34 cellular contexts compared by ENCODE assay signal in genomic region chr3:24566927-24567326, GRCh38.
"Had no signal": no experiment of that assay in that cellular context is flagged by ENCODE, and none has a peak within 500 bp of the region (broad histone marks: within the 10 kb centered on the region; RNA-seq: fewer than 3 reads in every experiment).

No MANE protein-coding gene starts in this region.

- H3K36me3 Mint-ChIP-seq: activated CD4-positive, alpha-beta memory T cell treated with anti-CD3 and anti-CD28 coated beads for 36 hours; activated CD8-positive, alpha-beta memory T cell treated with anti-CD3 and anti-CD28 coated beads, Interleukin-2, amount 10 ng/mL, durations not matched to agents 7 days and 5 days; activated naive CD4-positive, alpha-beta T cell treated with anti-CD3 and anti-CD28 coated beads, Interleukin-2, amount 50 U/mL, for 24 hours; activated naive CD8-positive, alpha-beta T cell treated with anti-CD3 and anti-CD28 coated beads for 36 hours had no signal

- H3K9me3 ChIP-seq: gastroesophageal sphincter had no signal

- H3K4me1 Mint-ChIP-seq: activated CD4-positive, alpha-beta T cell treated with anti-CD3 and anti-CD28 coated beads for 36 hours; activated CD4-positive, alpha-beta T cell treated with anti-CD3 and anti-CD28 coated beads, Interleukin-2, amount 10 ng/mL, durations not matched to agents 24 days and 14 days; activated CD8-positive, alpha-beta memory T cell treated with anti-CD3 and anti-CD28 coated beads, Interleukin-2, amount 10 ng/mL, durations not matched to agents 7 days and 5 days; activated naive CD4-positive, alpha-beta T cell treated with anti-CD3 and anti-CD28 coated beads, Interleukin-2, amount 50 U/mL, for 24 hours; activated naive CD8-positive, alpha-beta T cell treated with anti-CD3 and anti-CD28 coated beads for 36 hours; activated naive CD8-positive, alpha-beta T cell treated with anti-CD3 and anti-CD28 coated beads, Interleukin-2, amount 50 U/mL, for 24 hours had no signal

- H3K27ac Mint-ChIP-seq: activated CD4-positive, alpha-beta memory T cell treated with anti-CD3 and anti-CD28 coated beads for 36 hours; activated CD4-positive, alpha-beta T cell treated with anti-CD3 and anti-CD28 coated beads for 36 hours; activated CD4-positive, alpha-beta T cell treated with anti-CD3 and anti-CD28 coated beads, Interleukin-2, amount 10 ng/mL, durations not matched to agents 24 days and 14 days; activated CD8-positive, alpha-beta memory T cell treated with anti-CD3 and anti-CD28 coated beads, Interleukin-2, amount 10 ng/mL, durations not matched to agents 7 days and 5 days; activated CD8-positive, alpha-beta T cell treated with anti-CD3 and anti-CD28 coated beads, Interleukin-2, amount 10 ng/mL, durations not matched to agents 7 days and 5 days; activated naive CD4-positive, alpha-beta T cell treated with anti-CD3 and anti-CD28 coated beads for 36 hours; activated naive CD4-positive, alpha-beta T cell treated with anti-CD3 and anti-CD28 coated beads, Interleukin-2, amount 50 U/mL, for 24 hours; activated naive CD8-positive, alpha-beta T cell treated with anti-CD3 and anti-CD28 coated beads for 36 hours; activated naive CD8-positive, alpha-beta T cell treated with anti-CD3 and anti-CD28 coated beads, Interleukin-2, amount 50 U/mL, for 24 hours; activated T-helper 1 cell treated with anti-CD3 and anti-CD28 coated beads, Interleukin-12 subunit alpha, Interleukin-12 subunit beta, Interleukin-2, Interleukin-4 antibody, amounts not matched to agents 30 ng/mL and 10 ng/mL and 1 ng/mL, durations not matched to agents 14 hours and 24 hours and 36 hours; activated T-helper 2 cell treated with anti-CD3 and anti-CD28 coated beads, Interferon-gamma antibody, Interleukin-2, Interleukin-4, amounts not matched to agents 10 μg/mL and 5 μg/mL and 100 μg/mL, durations not matched to agents 14 hours and 24 hours and 36 hours; effector memory CD8-positive, alpha-beta T cell had no signal

- H3K27me3 ChIP-seq: adrenal gland, body of pancreas, cardiac muscle cell, esophagus squamous epithelium, gastroesophageal sphincter had no signal

- H3K27me3 Mint-ChIP-seq: activated CD4-positive, alpha-beta T cell treated with anti-CD3 and anti-CD28 coated beads for 36 hours; activated CD4-positive, alpha-beta T cell treated with anti-CD3 and anti-CD28 coated beads, Interleukin-2, amount 10 ng/mL, durations not matched to agents 24 days and 14 days; activated CD8-positive, alpha-beta memory T cell treated with anti-CD3 and anti-CD28 coated beads, Interleukin-2, amount 10 ng/mL, durations not matched to agents 7 days and 5 days; activated naive CD4-positive, alpha-beta T cell treated with anti-CD3 and anti-CD28 coated beads, Interleukin-2, amount 50 U/mL, for 24 hours; activated naive CD8-positive, alpha-beta T cell treated with anti-CD3 and anti-CD28 coated beads for 36 hours; activated naive CD8-positive, alpha-beta T cell treated with anti-CD3 and anti-CD28 coated beads, Interleukin-2, amount 50 U/mL, for 24 hours; effector memory CD8-positive, alpha-beta T cell had no signal

- H3K27ac ChIP-seq: adrenal gland, body of pancreas, cardiac muscle cell, coronary artery, epithelial cell of prostate, esophagus squamous epithelium, gastroesophageal sphincter had no signal

- H3K4me3 Mint-ChIP-seq: activated CD4-positive, alpha-beta memory T cell treated with anti-CD3 and anti-CD28 coated beads for 36 hours; activated CD4-positive, alpha-beta T cell treated with anti-CD3 and anti-CD28 coated beads for 36 hours; activated CD4-positive, alpha-beta T cell treated with anti-CD3 and anti-CD28 coated beads, Interleukin-2, amount 10 ng/mL, durations not matched to agents 24 days and 14 days; activated CD8-positive, alpha-beta memory T cell treated with anti-CD3 and anti-CD28 coated beads, Interleukin-2, amount 10 ng/mL, durations not matched to agents 7 days and 5 days; activated CD8-positive, alpha-beta T cell treated with anti-CD3 and anti-CD28 coated beads, Interleukin-2, amount 10 ng/mL, durations not matched to agents 7 days and 5 days; activated naive CD4-positive, alpha-beta T cell treated with anti-CD3 and anti-CD28 coated beads for 36 hours; activated naive CD4-positive, alpha-beta T cell treated with anti-CD3 and anti-CD28 coated beads, Interleukin-2, amount 50 U/mL, for 24 hours; activated naive CD8-positive, alpha-beta T cell treated with anti-CD3 and anti-CD28 coated beads for 36 hours; activated naive CD8-positive, alpha-beta T cell treated with anti-CD3 and anti-CD28 coated beads, Interleukin-2, amount 50 U/mL, for 24 hours; activated T-helper 1 cell treated with anti-CD3 and anti-CD28 coated beads, Interleukin-12 subunit alpha, Interleukin-12 subunit beta, Interleukin-2, Interleukin-4 antibody, amounts not matched to agents 30 ng/mL and 10 ng/mL and 1 ng/mL, durations not matched to agents 14 hours and 24 hours and 36 hours; effector memory CD8-positive, alpha-beta T cell had no signal

- DNase-seq: activated CD4-positive, alpha-beta memory T cell treated with anti-CD3 and anti-CD28 coated beads for 36 hours; activated CD4-positive, alpha-beta T cell treated with anti-CD3 and anti-CD28 coated beads for 36 hours; activated CD4-positive, alpha-beta T cell treated with anti-CD3 and anti-CD28 coated beads, Interleukin-2, amount 10 ng/mL, durations not matched to agents 24 days and 14 days; activated CD4-positive, CD25-positive, alpha-beta regulatory T cell; activated CD4-positive, CD25-positive, alpha-beta regulatory T cell treated with anti-CD3 and anti-CD28 coated beads, Interleukin-2, amount 50 U/mL, for 72 hours; activated CD8-positive, alpha-beta memory T cell treated with anti-CD3 and anti-CD28 coated beads, Interleukin-2, amount 10 ng/mL, durations not matched to agents 7 days and 5 days; activated CD8-positive, alpha-beta memory T cell treated with anti-CD3 and anti-CD28 coated beads, Interleukin-2, amount 50 U/mL, for 4 hours; activated CD8-positive, alpha-beta T cell treated with anti-CD3 and anti-CD28 coated beads, Interleukin-2, amount 10 ng/mL, durations not matched to agents 7 days and 5 days; activated effector memory CD4-positive, alpha-beta T cell treated with anti-CD3 and anti-CD28 coated beads, Interleukin-2, amount 50 U/mL, for 16 hours; activated naive CD4-positive, alpha-beta T cell treated with anti-CD3 and anti-CD28 coated beads for 36 hours; activated naive CD8-positive, alpha-beta T cell treated with anti-CD3 and anti-CD28 coated beads for 36 hours; activated naive CD8-positive, alpha-beta T cell treated with anti-CD3 and anti-CD28 coated beads, Interleukin-2, amount 50 U/mL, for 24 hours; activated T-cell treated with anti-CD3 and anti-CD28 coated beads, Interleukin-2, amount 50 U/mL, for 1 hour; activated T-cell treated with anti-CD3 and anti-CD28 coated beads, Interleukin-2, amount 50 U/mL, for 48 hours; adrenal gland; amygdala; aorta; body of pancreas; central memory CD4-positive, alpha-beta T cell; dermis blood vessel endothelial cell; effector CD4-positive, alpha-beta T cell; effector memory CD8-positive, alpha-beta T cell; esophagus squamous epithelium; foreskin melanocyte; T-helper 2 cell had no signal

- H3K4me3 ChIP-seq: adrenal gland, body of pancreas, cardiac muscle cell, coronary artery, esophagus squamous epithelium, gastroesophageal sphincter had no signal

- H3K4me1 ChIP-seq: adrenal gland, body of pancreas, esophagus squamous epithelium, gastroesophageal sphincter had no signal

- H3K36me3 ChIP-seq: adrenal gland, cardiac muscle cell, esophagus squamous epithelium, gastroesophageal sphincter had no signal

- FAIRE-seq: endometrium, endothelial cell of umbilical vein had no signal
